21 cellular contexts compared by ENCODE assay signal in genomic region chr5:127337876-127338275, GRCh38. TPM values are rescaled to one million over a fixed set of nuclear protein-coding genes. Genes with fewer than 3 reads are reported as not detected.
"Had no signal": no experiment of that assay in that cellular context is flagged by ENCODE, and none has a peak within 500 bp of the region (broad histone marks: within the 10 kb centered on the region; RNA-seq: fewer than 3 reads in every experiment).

No MANE protein-coding gene starts in this region.

- ATAC-seq: activated T-cell treated with anti-CD3 and anti-CD28 coated beads, Interleukin-2, amount 50 U/mL, for 72 hours; foreskin keratinocyte; left lung; natural killer cell had no signal

- H3K4me1 ChIP-seq: foreskin keratinocyte, left lung, prostate gland, suprapubic skin, transverse colon had no signal

- H3K27ac Mint-ChIP-seq: activated naive CD4-positive, alpha-beta T cell treated with anti-CD3 and anti-CD28 coated beads, Interleukin-2, amount 10 ng/mL, durations not matched to agents 7 days and 5 days; activated T-cell treated with anti-CD3 and anti-CD28 coated beads, Interleukin-2, amount 50 U/mL, for 72 hours; immature natural killer cell; natural killer cell; stimulated activated naive CD8-positive, alpha-beta T cell treated with anti-CD3 and anti-CD28 coated beads, Interleukin-15, Interleukin-2, amounts not matched to agents 100 ng/mL and 50 ng/mL, for 24 hours; T-helper 1 cell treated with Interleukin-12 subunit alpha and Interleukin-12 subunit beta and Interleukin-4 antibody, amounts not matched to agents 30 μg/mL and 1 μg/mL, for 36 hours had no signal

- H3K9me3 Mint-ChIP-seq: activated naive CD4-positive, alpha-beta T cell treated with anti-CD3 and anti-CD28 coated beads, Interleukin-2, amount 10 ng/mL, durations not matched to agents 7 days and 5 days; activated T-cell treated with anti-CD3 and anti-CD28 coated beads, Interleukin-2, amount 50 U/mL, for 72 hours; natural killer cell; stimulated activated naive CD8-positive, alpha-beta T cell treated with anti-CD3 and anti-CD28 coated beads, Interleukin-15, Interleukin-2, amounts not matched to agents 100 ng/mL and 50 ng/mL, for 24 hours; T-helper 1 cell treated with Interleukin-12 subunit alpha and Interleukin-12 subunit beta and Interleukin-4 antibody, amounts not matched to agents 30 μg/mL and 1 μg/mL, for 36 hours had no signal

- H3K27me3 ChIP-seq: cardiac muscle cell, left lung, suprapubic skin, transverse colon had no signal

- DNase-seq: activated CD4-positive, alpha-beta T cell treated with anti-CD3 and anti-CD28 coated beads for 4 hours; activated CD4-positive, alpha-beta T cell treated with anti-CD3 and anti-CD28 coated beads, Interleukin-2, amount 50 U/mL, for 48 hours; activated CD4-positive, CD25-positive, alpha-beta regulatory T cell; activated effector memory CD4-positive, alpha-beta T cell treated with Interleukin-2 at 50 U/mL for 16 hours; activated naive CD4-positive, alpha-beta T cell treated with anti-CD3 and anti-CD28 coated beads, Interleukin-2, amount 10 ng/mL, durations not matched to agents 7 days and 5 days; activated T-cell treated with anti-CD3 and anti-CD28 coated beads, Interleukin-2, amount 50 U/mL, for 72 hours; dermis blood vessel endothelial cell; effector memory CD4-positive, alpha-beta T cell; foreskin keratinocyte; immature natural killer cell; left lung; natural killer cell; stimulated activated CD4-positive, alpha-beta T cell treated with anti-CD3 and anti-CD28 coated beads, Interleukin-4, amount 100 ng/mL, for 24 hours; T1000; transverse colon had no signal

- H3K4me3 Mint-ChIP-seq: activated naive CD4-positive, alpha-beta T cell treated with anti-CD3 and anti-CD28 coated beads, Interleukin-2, amount 10 ng/mL, durations not matched to agents 7 days and 5 days; activated T-cell treated with anti-CD3 and anti-CD28 coated beads, Interleukin-2, amount 50 U/mL, for 72 hours; immature natural killer cell; natural killer cell; stimulated activated naive CD8-positive, alpha-beta T cell treated with anti-CD3 and anti-CD28 coated beads, Interleukin-15, Interleukin-2, amounts not matched to agents 100 ng/mL and 50 ng/mL, for 24 hours; T-helper 1 cell treated with Interleukin-12 subunit alpha and Interleukin-12 subunit beta and Interleukin-4 antibody, amounts not matched to agents 30 μg/mL and 1 μg/mL, for 36 hours had no signal

- H3K36me3 Mint-ChIP-seq: activated naive CD4-positive, alpha-beta T cell treated with anti-CD3 and anti-CD28 coated beads, Interleukin-2, amount 10 ng/mL, durations not matched to agents 7 days and 5 days; immature natural killer cell; natural killer cell had no signal

- H3K9me3 ChIP-seq: left lung, prostate gland, suprapubic skin, transverse colon had no signal

- H3K27me3 Mint-ChIP-seq: activated naive CD4-positive, alpha-beta T cell treated with anti-CD3 and anti-CD28 coated beads, Interleukin-2, amount 10 ng/mL, durations not matched to agents 7 days and 5 days had no signal

- H3K27ac ChIP-seq: cardiac muscle cell, foreskin keratinocyte, left lung, prostate gland, suprapubic skin, transverse colon had no signal

- H3K4me1 Mint-ChIP-seq: activated naive CD4-positive, alpha-beta T cell treated with anti-CD3 and anti-CD28 coated beads, Interleukin-2, amount 10 ng/mL, durations not matched to agents 7 days and 5 days; immature natural killer cell; natural killer cell had no signal

- H3K4me3 ChIP-seq: cardiac muscle cell, left lung, lung, prostate gland, suprapubic skin, transverse colon had no signal

RNA-seq across cellular contexts. Expression of gene MEGF10, which starts 47.3 kb away (rescaled TPM):
- total RNA-seq: foreskin keratinocyte had no signal
- polyA plus RNA-seq: foreskin keratinocyte, immature natural killer cell had no signal
